Comparison of ENCODE assay signal across 1 cellular context in the genomic region with DNA sequence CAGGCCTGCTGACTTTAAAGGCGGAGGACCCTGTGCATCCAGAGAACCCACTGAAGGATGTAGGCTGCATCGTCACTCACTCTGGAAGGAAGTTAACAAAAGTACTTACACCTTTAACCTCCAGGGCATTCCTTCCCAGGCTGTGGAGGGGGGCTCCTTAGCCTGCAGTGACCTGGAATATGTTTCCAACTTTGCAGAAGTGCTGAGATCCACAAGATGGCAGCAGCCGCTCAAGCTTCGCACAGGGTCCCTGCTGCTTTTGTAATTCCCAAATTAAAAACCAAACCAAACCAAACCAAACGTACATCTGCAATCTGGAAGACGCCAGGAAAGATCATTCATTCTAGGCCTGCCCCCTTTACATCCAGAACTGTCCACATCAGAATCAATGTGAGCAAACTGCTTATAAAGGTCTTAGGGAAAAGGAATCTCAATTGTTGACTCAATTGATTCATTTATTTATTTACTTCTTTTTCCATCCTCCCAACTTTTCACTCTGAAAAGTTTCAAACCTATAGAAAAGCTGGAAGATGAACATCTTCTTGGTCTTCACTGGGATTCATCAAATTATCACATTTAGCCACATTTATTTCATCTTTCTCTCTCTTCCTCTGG.
TF ChIP-seq lines count a peak whose summit lies in the region.

No MANE protein-coding gene starts in this region.

TF ChIP-seq in WTC11, 78 proteins besides CTCF, POLR2A, EP300 and RAD21 (continued from another document):
- TF ChIP-seq, protein P1, sequence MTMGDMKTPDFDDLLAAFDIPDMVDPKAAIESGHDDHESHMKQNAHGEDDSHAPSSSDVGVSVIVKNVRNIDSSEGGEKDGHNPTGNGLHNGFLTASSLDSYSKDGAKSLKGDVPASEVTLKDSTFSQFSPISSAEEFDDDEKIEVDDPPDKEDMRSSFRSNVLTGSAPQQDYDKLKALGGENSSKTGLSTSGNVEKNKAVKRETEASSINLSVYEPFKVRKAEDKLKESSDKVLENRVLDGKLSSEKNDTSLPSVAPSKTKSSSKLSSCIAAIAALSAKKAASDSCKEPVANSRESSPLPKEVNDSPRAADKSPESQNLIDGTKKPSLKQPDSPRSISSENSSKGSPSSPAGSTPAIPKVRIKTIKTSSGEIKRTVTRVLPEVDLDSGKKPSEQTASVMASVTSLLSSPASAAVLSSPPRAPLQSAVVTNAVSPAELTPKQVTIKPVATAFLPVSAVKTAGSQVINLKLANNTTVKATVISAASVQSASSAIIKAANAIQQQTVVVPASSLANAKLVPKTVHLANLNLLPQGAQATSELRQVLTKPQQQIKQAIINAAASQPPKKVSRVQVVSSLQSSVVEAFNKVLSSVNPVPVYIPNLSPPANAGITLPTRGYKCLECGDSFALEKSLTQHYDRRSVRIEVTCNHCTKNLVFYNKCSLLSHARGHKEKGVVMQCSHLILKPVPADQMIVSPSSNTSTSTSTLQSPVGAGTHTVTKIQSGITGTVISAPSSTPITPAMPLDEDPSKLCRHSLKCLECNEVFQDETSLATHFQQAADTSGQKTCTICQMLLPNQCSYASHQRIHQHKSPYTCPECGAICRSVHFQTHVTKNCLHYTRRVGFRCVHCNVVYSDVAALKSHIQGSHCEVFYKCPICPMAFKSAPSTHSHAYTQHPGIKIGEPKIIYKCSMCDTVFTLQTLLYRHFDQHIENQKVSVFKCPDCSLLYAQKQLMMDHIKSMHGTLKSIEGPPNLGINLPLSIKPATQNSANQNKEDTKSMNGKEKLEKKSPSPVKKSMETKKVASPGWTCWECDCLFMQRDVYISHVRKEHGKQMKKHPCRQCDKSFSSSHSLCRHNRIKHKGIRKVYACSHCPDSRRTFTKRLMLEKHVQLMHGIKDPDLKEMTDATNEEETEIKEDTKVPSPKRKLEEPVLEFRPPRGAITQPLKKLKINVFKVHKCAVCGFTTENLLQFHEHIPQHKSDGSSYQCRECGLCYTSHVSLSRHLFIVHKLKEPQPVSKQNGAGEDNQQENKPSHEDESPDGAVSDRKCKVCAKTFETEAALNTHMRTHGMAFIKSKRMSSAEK (CRISPR knock-in tag; IDR thresholded peaks at IDR 0.05; ENCODE audit: borderline replicate concordance) = no peak
- no peak for TF ChIP-seq JAZF1 (CRISPR knock-in tag; IDR thresholded peaks at IDR 0.05)
